Comparison of ENCODE assay signal across 8 cellular contexts in the genomic region with DNA sequence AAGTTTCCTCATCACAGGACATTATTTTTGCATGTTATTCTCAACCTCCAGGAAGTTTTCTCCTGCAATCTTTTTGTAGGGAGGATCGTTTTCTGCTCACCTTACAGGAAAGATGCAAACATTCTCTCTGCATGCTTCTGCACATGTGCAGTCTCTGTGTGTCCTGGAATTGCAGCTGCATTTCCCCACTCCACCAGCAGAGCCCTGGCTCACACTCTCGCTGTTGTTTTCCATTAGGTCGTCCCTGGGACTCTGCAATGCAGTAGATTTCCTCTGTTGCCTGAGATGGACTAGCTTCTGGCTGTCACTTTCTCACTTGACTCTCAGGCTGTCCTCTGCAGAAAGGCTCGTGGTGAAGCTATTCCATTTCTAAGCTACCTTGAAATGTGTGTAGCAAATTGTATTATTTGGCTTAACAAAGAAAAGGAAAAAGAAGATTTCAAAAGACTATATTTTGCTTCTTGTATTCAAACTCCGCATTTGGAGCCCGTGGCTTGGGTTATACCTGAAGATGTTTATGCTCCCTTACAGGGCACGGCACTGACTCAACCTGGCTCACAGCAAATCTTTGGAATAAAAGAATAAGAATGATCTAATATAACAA.
DNase-seq lines count a peak whose midpoint lies in the region; ATAC-seq, FAIRE-seq and TF ChIP-seq lines count a peak whose summit lies in the region.

No MANE protein-coding gene starts in this region.

- no peaks in the 10 kb centered on the region for H3K4me1 ChIP-seq in IMR-90 (ENCODE audit: control insufficient read depth, insufficient read depth, low read length)
- H3K4me1 ChIP-seq in HepG2 (ENCODE audit: insufficient read depth, low read length): no peaks in the 10 kb centered on the region
- no peaks in the 10 kb centered on the region for H3K4me1 ChIP-seq in vagina

- intact Hi-C loops in IMR-90 (cut with micrococcal nuclease): no loop called here
- intact Hi-C loops in HepG2 (cut with micrococcal nuclease; ENCODE audit: unreplicated experiment): loop anchor here (5.0 kb wide), 1 partner anchor 136 kb away; no protein-coding TSS in a partner anchor
- intact Hi-C loops in vagina (cut with DNase I): no loop called here

- dilution Hi-C loops in IMR-90 (cut with HindIII; ENCODE audit: low sequenced_read_pairs, unreplicated experiment): no loop called here

- in situ Hi-C loops in IMR-90 (cut with MboI; ENCODE audit: low sequenced_read_pairs) (no loop called here), HepG2 (cut with HindIII; ENCODE audit: extremely low pct_ligation_motif_present, low pct_unique_long_range_greater_than_20kb) (no loop called here)

- peaks cover 22% of the 10 kb centered on the region for H3K4me1 Mint-ChIP-seq in brain

- no peak overlapping the region for H3K27ac ChIP-seq in IMR-90 (ENCODE audit: insufficient read depth, low read length)
- H3K27ac ChIP-seq in HepG2 (ENCODE audit: extremely low read length, insufficient read depth, low read length): no peak overlapping the region
- H3K27ac ChIP-seq in vagina: no peak overlapping the region

- POLR2A ChIA-PET in IMR-90 (lab: Charles Lee; ENCODE audit: unreplicated experiment): no interaction called here
- POLR2A ChIA-PET in HepG2 (lab: Yijun Ruan, JAX): no interaction called here

- FAIRE-seq in HepG2 (lab: Jason Lieb, UNC) (peak; percentile 77), HTR-8/SVneo (lab: Jason Lieb, UNC) (no peak)

- H3K36me3 Mint-ChIP-seq in brain: no peaks in the 10 kb centered on the region

- H3K9me3 ChIP-seq in IMR-90 (ENCODE audit: control insufficient read depth, insufficient read depth, low read length) (no peaks in the 10 kb centered on the region), HepG2 (ENCODE audit: low read length) (no peaks in the 10 kb centered on the region), vagina (no peaks in the 10 kb centered on the region)

- DNase-seq in GM12864 (ENCODE audit: low read depth) (no peak), IMR-90 (peak; percentile 23), HepG2 (ENCODE audit: low spot score) (peak; percentile 45), vagina (ENCODE audit: extremely low spot score in 2 of 2) (no peak), HTR-8/SVneo (ENCODE audit: insufficient read length, low spot score) (no peak)
- no peak for DNase-seq in stimulated activated CD4-positive, alpha-beta T cell treated with anti-CD3 and anti-CD28 coated beads, Interleukin-4, amount 100 ng/mL, for 1 hour

- TF ChIP-seq POLR2A in IMR-90 (IDR thresholded peaks at IDR 0.05; ENCODE audit: low read depth, low read length) (no peak), HepG2 (IDR thresholded peaks at IDR 0.05; ENCODE audit: insufficient read depth in 1 of 2, low read depth in 2 of 2, low read length in 2 of 2) (no peak), vagina (IDR thresholded peaks at IDR 0.05) (no peak)

- TF ChIP-seq EP300 in HepG2 (IDR thresholded peaks at IDR 0.05; ENCODE audit: low read depth in 2 of 2, low read length in 2 of 2) (peak in 1 of 2 experiments; percentile 12; a peak in 1 of 4 replicates), HepG2 (CRISPR knock-in tag; IDR thresholded peaks at IDR 0.05; ENCODE audit: borderline replicate concordance) (no peak)

- H2BK15ac ChIP-seq in IMR-90 (ENCODE audit: low read depth, low read length): no peak overlapping the region

- H3K27ac Mint-ChIP-seq in brain: peak overlapping the region in 1 of 5 experiments; percentile 19

- H3K23ac ChIP-seq in IMR-90 (ENCODE audit: low read depth, low read length): no peak overlapping the region

- H3K36me3 ChIP-seq in IMR-90 (ENCODE audit: control insufficient read depth, insufficient read depth, low read length) (no peaks in the 10 kb centered on the region), HepG2 (replicated peaks in 1 of 2; ENCODE audit: control insufficient read depth in 1 of 2, insufficient read depth in 2 of 2, low read length in 2 of 2) (no peaks in the 10 kb centered on the region), vagina (no peaks in the 10 kb centered on the region)

- H3K4ac ChIP-seq in IMR-90 (ENCODE audit: low read depth, low read length): no peak overlapping the region

- no peak overlapping the region for H2AK5ac ChIP-seq in IMR-90 (ENCODE audit: low read depth, low read length)

- H3K9me1 ChIP-seq in IMR-90 (ENCODE audit: insufficient read depth, low read length): no peaks in the 10 kb centered on the region

- no peak overlapping the region for H4K5ac ChIP-seq in IMR-90 (ENCODE audit: low read depth, low read length)

- H2AFZ ChIP-seq in IMR-90 (replicated peaks; ENCODE audit: low read length, poor library complexity) (no peak overlapping the region), HepG2 (ENCODE audit: low read length) (no peak overlapping the region)

- no peak overlapping the region for H4K91ac ChIP-seq in IMR-90 (ENCODE audit: insufficient read depth, low read depth, low read length)

- no peak overlapping the region for H2AK9ac ChIP-seq in IMR-90 (replicated peaks; ENCODE audit: low read depth, low read length, poor library complexity)

- H4K20me1 ChIP-seq in IMR-90 (ENCODE audit: insufficient read depth, low read length) (no peaks in the 10 kb centered on the region), HepG2 (ENCODE audit: insufficient read depth, low read length) (no peaks in the 10 kb centered on the region)

- WGBS in IMR-90 (ENCODE audit: extremely low coverage in 2 of 2, insufficient read length in 1 of 2), 2 experiments: no CpG with 5 or more reads among the region's 7 CpGs
- 25% methylated on average over 7 of the region's 7 CpGs for WGBS in HepG2 (ENCODE audit: low lambda C conversion rate)

- peak; percentile 83 for ATAC-seq in GM21576 (IDR thresholded peaks at IDR 0.05; ENCODE audit: unreplicated experiment)
- ATAC-seq in IMR-90 (ENCODE audit: low read depth): peak; percentile 87
- ATAC-seq in HepG2: peak; percentile 100

- no peak overlapping the region for H2BK20ac ChIP-seq in IMR-90 (ENCODE audit: low read depth, low read length)

- no peak overlapping the region for H3K18ac ChIP-seq in IMR-90 (ENCODE audit: low read depth, low read length)

- H3K79me2 ChIP-seq in HepG2 (ENCODE audit: insufficient read depth, low read length): no peaks in the 10 kb centered on the region

- H3K9me3 Mint-ChIP-seq in brain: no peaks in the 10 kb centered on the region

- H3K27me3 ChIP-seq in IMR-90 (ENCODE audit: control insufficient read depth, insufficient read depth, low read length) (no peaks in the 10 kb centered on the region), HepG2 (ENCODE audit: control insufficient read depth in 1 of 2, insufficient read depth in 2 of 2, low read length in 2 of 2) (no peaks in the 10 kb centered on the region), vagina (no peaks in the 10 kb centered on the region)

- no TSS peak for BruUV-seq in IMR-90 (replicated peaks; lab: Mats Ljungman, UMichigan)
- BruUV-seq in HepG2 (replicated peaks; lab: Mats Ljungman, UMichigan): no TSS peak

- H3K14ac ChIP-seq in IMR-90 (replicated peaks; ENCODE audit: low read depth, low read length): no peak overlapping the region

- TF ChIP-seq RAD21 in IMR-90 (IDR thresholded peaks at IDR 0.05; ENCODE audit: low read length) (peak; percentile 27; the same call in 1 of the 2 replicates), HepG2 (CRISPR knock-in tag; IDR thresholded peaks at IDR 0.05) (no peak)

- H3K79me1 ChIP-seq in IMR-90 (ENCODE audit: low read depth in 1 of 2, low read length in 2 of 2): no peaks in the 10 kb centered on the region

- H3K9ac ChIP-seq in IMR-90 (ENCODE audit: low read depth, low read length): no peak overlapping the region
- H3K9ac ChIP-seq in HepG2 (ENCODE audit: insufficient read depth, low read depth, low read length): no peak overlapping the region

- H3K56ac ChIP-seq in IMR-90 (ENCODE audit: extremely low read depth, insufficient read depth, low read length): no peak overlapping the region

- no peak overlapping the region for H2BK5ac ChIP-seq in IMR-90 (ENCODE audit: low read depth, low read length, poor library complexity, severe bottlenecking)

- CTCF ChIA-PET in IMR-90 (lab: Yijun Ruan, JAX) (interaction anchor here (0.7 to 1.4 kb wide), 2 partner anchors 8 to 14 kb away, joined by 3 to 5 read pairs; no protein-coding TSS in a partner anchor), HepG2 (lab: Yijun Ruan, JAX; ENCODE audit: low intra/inter-chr PET ratio, low total read pairs) (no interaction called here)

- peak; percentile 79 for TF ChIP-seq CTCF in GM12864 (IDR thresholded peaks at IDR 0.05; ENCODE audit: low read depth, low read length, missing control alignments)
- peak; percentile 29 for TF ChIP-seq CTCF in IMR-90 (conservative IDR thresholded peaks at IDR 0.05; ENCODE audit: low read depth, low read length)
- peak; percentile 52 to 80 for TF ChIP-seq CTCF in brain (conservative IDR thresholded peaks at IDR 0.05)
- TF ChIP-seq CTCF in HepG2 (CRISPR knock-in tag; IDR thresholded peaks at IDR 0.05): peak; percentile 64
- TF ChIP-seq CTCF in vagina (IDR thresholded peaks at IDR 0.05): peak in 1 of 3 experiments; percentile 11

- H2BK120ac ChIP-seq in IMR-90 (ENCODE audit: low read depth, low read length): no peak overlapping the region

- H3K4me2 ChIP-seq in IMR-90 (ENCODE audit: low read depth, low read length) (no peak overlapping the region), HepG2 (ENCODE audit: low read depth, low read length) (no peak overlapping the region)

- H3K4me3 Mint-ChIP-seq in brain: no peak overlapping the region

- no peak overlapping the region for H3K4me3 ChIP-seq in GM12864 (ENCODE audit: low read depth, low read length)
- no peak overlapping the region for H3K4me3 ChIP-seq in IMR-90 (ENCODE audit: insufficient read depth, low read depth, low read length)
- H3K4me3 ChIP-seq in HepG2 (replicated peaks in 1 of 3; ENCODE audit: insufficient read depth in 1 of 3, low read depth in 2 of 3, low read length in 3 of 3): no peak overlapping the region
- H3K4me3 ChIP-seq in vagina: no peak overlapping the region

- H4K8ac ChIP-seq in IMR-90 (ENCODE audit: low read depth in 2 of 2, low read length in 2 of 2): no peak overlapping the region

- H3K27me3 Mint-ChIP-seq in brain: no peaks in the 10 kb centered on the region

TF ChIP-seq in IMR-90, 13 proteins besides CTCF, POLR2A, EP300 and RAD21 (continues in another document):
- TF ChIP-seq RFX5 (IDR thresholded peaks at IDR 0.05; ENCODE audit: low read depth, low read length): no peak
- TF ChIP-seq RCOR1 (IDR thresholded peaks at IDR 0.05; ENCODE audit: insufficient replicate concordance, low read length): no peak
- TF ChIP-seq MXI1 (IDR thresholded peaks at IDR 0.05; ENCODE audit: borderline replicate concordance, low read depth, low read length): no peak
- TF ChIP-seq NFE2L2 (IDR thresholded peaks at IDR 0.05; ENCODE audit: low read depth, low read length): no peak
- TF ChIP-seq FOS (IDR thresholded peaks at IDR 0.05; ENCODE audit: low read depth, low read length): no peak

TF ChIP-seq in HepG2, 621 proteins besides CTCF, POLR2A, EP300 and RAD21 (continues in another document):
- no peak for TF ChIP-seq ZNF674 (CRISPR knock-in tag; IDR thresholded peaks at IDR 0.05; ENCODE audit: low read depth)
- no peak for TF ChIP-seq ZNF747 (CRISPR knock-in tag; IDR thresholded peaks at IDR 0.05; ENCODE audit: borderline replicate concordance)
- TF ChIP-seq ZNF782 (CRISPR knock-in tag; IDR thresholded peaks at IDR 0.05; ENCODE audit: borderline replicate concordance): no peak
- no peak for TF ChIP-seq DNMT3B (CRISPR knock-in tag; conservative IDR thresholded peaks at IDR 0.05)

Comparison
In these comparisons a context has a peak if more than half of its experiments do, and no peak if none do; other contexts are left out.
1. DNase-seq: peak in IMR-90 (single experiment) and HepG2 (single experiment); none in GM12864 (single experiment), vagina (0 of 2), stimulated activated CD4-positive, alpha-beta T cell treated with anti-CD3 and anti-CD28 coated beads, Interleukin-4, amount 100 ng/mL, for 1 hour (single experiment) and HTR-8/SVneo (single experiment).
2. Peak in every context shown above with its lines, with median percentiles within 50 percentile points of each other: ATAC-seq.